In genomic region chr2:188784269-188784762, GRCh38 we compare ENCODE assay signal across 1 cellular context.
TF ChIP-seq lines count a peak whose summit lies in the region.

No MANE protein-coding gene starts in this region.

TF ChIP-seq in IMR-90, 13 proteins besides CTCF, POLR2A, EP300 and RAD21:
- no peak for TF ChIP-seq ELK1 (IDR thresholded peaks at IDR 0.05; ENCODE audit: borderline replicate concordance, low read depth, low read length)
- no peak for TF ChIP-seq RCOR1 (IDR thresholded peaks at IDR 0.05; ENCODE audit: insufficient replicate concordance, low read length)
- TF ChIP-seq NFE2L2 (IDR thresholded peaks at IDR 0.05; ENCODE audit: low read depth, low read length): no peak
- no peak for TF ChIP-seq CHD1 (IDR thresholded peaks at IDR 0.05; ENCODE audit: low read depth, low read length)
- TF ChIP-seq MXI1 (IDR thresholded peaks at IDR 0.05; ENCODE audit: borderline replicate concordance, low read depth, low read length): no peak
- TF ChIP-seq USF2 (IDR thresholded peaks at IDR 0.05; ENCODE audit: low read depth, low read length): no peak
- no peak for TF ChIP-seq FOS (IDR thresholded peaks at IDR 0.05; ENCODE audit: low read depth, low read length)
- no peak for TF ChIP-seq RFX5 (IDR thresholded peaks at IDR 0.05; ENCODE audit: low read depth, low read length)
- TF ChIP-seq CEBPB (IDR thresholded peaks at IDR 0.05; ENCODE audit: low read depth, low read length): no peak
- TF ChIP-seq BHLHE40 (IDR thresholded peaks at IDR 0.05; ENCODE audit: low read depth, low read length): no peak
- no peak for TF ChIP-seq MAZ (IDR thresholded peaks at IDR 0.05; ENCODE audit: borderline replicate concordance, low read depth, low read length)
- TF ChIP-seq SMC3 (IDR thresholded peaks at IDR 0.05; ENCODE audit: low read depth, low read length): no peak
- no peak for TF ChIP-seq MAFK (IDR thresholded peaks at IDR 0.05; ENCODE audit: low read depth, low read length)
TF ChIP-seq in IMR-90: peak in this region for 0.
